Comparison of ENCODE assay signal across 14 cellular contexts in the genomic region with DNA sequence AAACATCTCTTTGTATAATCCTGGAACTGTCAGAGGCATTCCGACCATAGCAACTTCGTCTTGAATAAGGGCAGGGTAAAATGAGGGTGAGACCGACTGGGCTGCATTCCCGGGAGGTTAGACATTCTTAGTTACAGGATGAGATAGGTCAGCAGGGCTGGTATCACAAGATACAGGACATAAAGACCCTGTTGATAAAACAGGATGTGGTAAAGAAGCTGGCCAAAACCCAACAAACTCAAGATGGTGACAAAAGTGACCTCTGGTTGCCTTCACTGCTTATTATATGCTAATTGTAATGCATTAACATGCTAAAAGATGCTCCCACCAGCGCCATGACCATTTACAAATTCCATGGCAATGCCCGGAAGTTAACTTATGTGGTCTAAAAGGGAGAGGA. TPM values are rescaled to one million over a fixed set of nuclear protein-coding genes. Genes with fewer than 3 reads are reported as not detected.
A peak's percentile ranks its signal among the peaks of the same experiment; 100 is the strongest.
DNase-seq lines count a peak whose midpoint lies in the region; ATAC-seq, FAIRE-seq and TF ChIP-seq lines count a peak whose summit lies in the region.
"Had no signal": no experiment of that assay in that cellular context is flagged by ENCODE, and none has a peak within 500 bp of the region (broad histone marks: within the 10 kb centered on the region; RNA-seq: fewer than 3 reads in every experiment).

No MANE protein-coding gene starts in this region.

- no peak overlapping the region for H3K9ac ChIP-seq in smooth muscle cell (ENCODE audit: low read depth)

- no peak overlapping the region for H2AFZ ChIP-seq in smooth muscle cell (ENCODE audit: low read depth)

- H4K20me1 ChIP-seq in smooth muscle cell (ENCODE audit: low read depth): no peaks in the 10 kb centered on the region

- no peaks in the 10 kb centered on the region for H3F3A ChIP-seq in smooth muscle cell (ENCODE audit: low read depth)

- H3K4me3 ChIP-seq in foreskin fibroblast (ENCODE audit: low read depth in 1 of 2, low read length in 2 of 2): no peak overlapping the region
- H3K4me3 ChIP-seq in smooth muscle cell: no peak overlapping the region
- no peak overlapping the region for H3K4me3 ChIP-seq in lower lobe of right lung

- H3K9me3 Mint-ChIP-seq in HFFc6: no peaks in the 10 kb centered on the region
- H3K9me3 Mint-ChIP-seq in effector memory CD8-positive, alpha-beta T cell: no peaks in the 10 kb centered on the region
- H3K9me3 Mint-ChIP-seq: stimulated activated naive B cell treated with anti-CD40 and anti-IgM and Interleukin-4, amounts not matched to agents 10 μg/mL and 1 μg/mL and 100 μg/mL, for 72 hours had no signal

- H3K27me3 Mint-ChIP-seq in HFFc6 (ENCODE audit: insufficient read depth): 0 out of 2 replicates have a peak, but pooled peaks cover 2% of the 10 kb centered on the region
- peaks cover 14 to 21% of the 10 kb centered on the region in 2 donors for H3K27me3 Mint-ChIP-seq in effector memory CD8-positive, alpha-beta T cell

- intact Hi-C loops in lower lobe of right lung (cut with DNase I): no loop called here

- TF ChIP-seq CTCF in HFFc6 (IDR thresholded peaks at IDR 0.05) (no peak), foreskin fibroblast (IDR thresholded peaks at IDR 0.05; ENCODE audit: low read depth, low read length) (no peak), smooth muscle cell (IDR thresholded peaks at IDR 0.05; ENCODE audit: borderline replicate concordance, insufficient read depth, poor library complexity, severe bottlenecking) (no peak), D721Med (IDR thresholded peaks at IDR 0.05; ENCODE audit: insufficient read depth, missing control alignments) (no peak), lower lobe of right lung (IDR thresholded peaks at IDR 0.05) (no peak)

- H3K27me3 ChIP-seq in smooth muscle cell (ENCODE audit: low read depth) (no peaks in the 10 kb centered on the region), lower lobe of right lung (ENCODE audit: low read depth) (no peaks in the 10 kb centered on the region)

- peak; percentile 55 for DNase-seq in HFFc6
- peak; percentile 38 to 89 for DNase-seq in SW 1271 (lab: John Stamatoyannopoulos, UW)
- peak; percentile 56 to 62 for DNase-seq in foreskin fibroblast
- DNase-seq in smooth muscle cell (lab: John Stamatoyannopoulos, UW; ENCODE audit: unreplicated experiment): no peak
- no peak for DNase-seq in effector memory CD8-positive, alpha-beta T cell
- no peak for DNase-seq in D721Med (ENCODE audit: insufficient read length, low spot score)
- DNase-seq in lower lobe of right lung: no peak
- DNase-seq: effector CD4-positive, alpha-beta T cell; NCI-H1417 treated with DMSO at 0.1 percent for 48 hours; NK-92 treated with Interleukin-12 subunit alpha and Interleukin-12 subunit beta, amount 100 ng/mL, for 24 hours; stimulated activated naive B cell treated with anti-CD40 and anti-IgM and Interleukin-4, amounts not matched to agents 10 μg/mL and 1 μg/mL and 100 μg/mL, for 72 hours; T-helper 2 cell had no signal

- H3K79me2 ChIP-seq in smooth muscle cell (ENCODE audit: low read depth): no peaks in the 10 kb centered on the region

- H3K9me3 ChIP-seq in smooth muscle cell (replicated peaks; ENCODE audit: low read depth) (no peaks in the 10 kb centered on the region), lower lobe of right lung (no peaks in the 10 kb centered on the region)

- peak overlapping the region; percentile 42 for H3K27ac Mint-ChIP-seq in HFFc6
- H3K27ac Mint-ChIP-seq in effector memory CD8-positive, alpha-beta T cell: no peak overlapping the region
- H3K27ac Mint-ChIP-seq: activated naive CD4-positive, alpha-beta T cell treated with anti-CD3 and anti-CD28 coated beads, Interleukin-2, amount 50 U/mL, for 72 hours; stimulated activated naive B cell treated with anti-CD40 and anti-IgM and Interleukin-4, amounts not matched to agents 10 μg/mL and 1 μg/mL and 100 μg/mL, for 72 hours had no signal

- no peaks in the 10 kb centered on the region for H3K36me3 Mint-ChIP-seq in HFFc6 (ENCODE audit: low read depth)
- H3K36me3 Mint-ChIP-seq in effector memory CD8-positive, alpha-beta T cell (ENCODE audit: insufficient read depth): peaks cover 3% of the 10 kb centered on the region
- H3K36me3 Mint-ChIP-seq: stimulated activated naive B cell treated with anti-CD40 and anti-IgM and Interleukin-4, amounts not matched to agents 10 μg/mL and 1 μg/mL and 100 μg/mL, for 72 hours had no signal

- H3K4me1 ChIP-seq in smooth muscle cell (ENCODE audit: low read depth) (no peaks in the 10 kb centered on the region), lower lobe of right lung (peaks cover 5% of the 10 kb centered on the region)

- 46% methylated on average over 6 of the region's 6 CpGs for WGBS in smooth muscle cell (ENCODE audit: low lambda C conversion rate)

- no peak for ATAC-seq in effector memory CD8-positive, alpha-beta T cell (replicated peaks)
- ATAC-seq in lower lobe of right lung (no peak), GM21825 (IDR thresholded peaks at IDR 0.05; ENCODE audit: unreplicated experiment) (no peak)
- ATAC-seq: activated naive CD4-positive, alpha-beta T cell treated with anti-CD3 and anti-CD28 coated beads, Interleukin-2, amount 50 U/mL, for 72 hours; stimulated activated naive B cell treated with anti-CD40 and anti-IgM and Interleukin-4, amounts not matched to agents 10 μg/mL and 1 μg/mL and 100 μg/mL, for 72 hours had no signal

- 0 out of 2 replicates have a peak overlapping the region, but pooled peaks have one; percentile 12 for H3K4me3 Mint-ChIP-seq in HFFc6
- no peak overlapping the region for H3K4me3 Mint-ChIP-seq in effector memory CD8-positive, alpha-beta T cell
- H3K4me3 Mint-ChIP-seq: stimulated activated naive B cell treated with anti-CD40 and anti-IgM and Interleukin-4, amounts not matched to agents 10 μg/mL and 1 μg/mL and 100 μg/mL, for 72 hours had no signal

- no peak for FAIRE-seq in D721Med (lab: Jason Lieb, UNC)

- H3K36me3 ChIP-seq in smooth muscle cell (ENCODE audit: low read depth) (no peaks in the 10 kb centered on the region), lower lobe of right lung (no peaks in the 10 kb centered on the region)

- H3K27ac ChIP-seq in smooth muscle cell (ENCODE audit: low read depth) (peak overlapping the region; percentile 67), lower lobe of right lung (no peak overlapping the region)

- H3K4me1 Mint-ChIP-seq in HFFc6 (ENCODE audit: low read depth): peaks cover 28% of the 10 kb centered on the region
- peaks cover 0 to 2% of the 10 kb centered on the region in 2 donors for H3K4me1 Mint-ChIP-seq in effector memory CD8-positive, alpha-beta T cell (ENCODE audit: low read depth in 2 of 2)
- H3K4me1 Mint-ChIP-seq: stimulated activated naive B cell treated with anti-CD40 and anti-IgM and Interleukin-4, amounts not matched to agents 10 μg/mL and 1 μg/mL and 100 μg/mL, for 72 hours had no signal

- no peak overlapping the region for H3K4me2 ChIP-seq in smooth muscle cell

RNA-seq across cellular contexts. Expression of a gene that starts 27.7 kb away (rescaled TPM):
- total RNA-seq in HFFc6 (2021; fragmentation: NEBNext Ultra II Directional; extraction: Animal tissue kit (Norgen Biotek cat#: 25700)): 100 to 1,000 TPM in 3 of 6 experiments, 10 to 100 TPM in 3; 78.5 to 138 (median 99.8) TPM
- total RNA-seq in smooth muscle cell (120 and 147 TPM in 2 replicates), lower lobe of right lung (58.2 TPM)
- polyA plus RNA-seq in smooth muscle cell: 33.7 and 34.9 TPM in 2 replicates

Comparison
In these comparisons a context has a peak if more than half of its experiments do, and no peak if none do; other contexts are left out.
1. DNase-seq: peak in HFFc6 (single experiment), SW 1271 (2 of 2) and foreskin fibroblast (2 of 2); none in smooth muscle cell (single experiment), effector memory CD8-positive, alpha-beta T cell (0 of 3), D721Med (single experiment) and lower lobe of right lung (single experiment).